24 cellular contexts compared by ENCODE assay signal in the genomic region with DNA sequence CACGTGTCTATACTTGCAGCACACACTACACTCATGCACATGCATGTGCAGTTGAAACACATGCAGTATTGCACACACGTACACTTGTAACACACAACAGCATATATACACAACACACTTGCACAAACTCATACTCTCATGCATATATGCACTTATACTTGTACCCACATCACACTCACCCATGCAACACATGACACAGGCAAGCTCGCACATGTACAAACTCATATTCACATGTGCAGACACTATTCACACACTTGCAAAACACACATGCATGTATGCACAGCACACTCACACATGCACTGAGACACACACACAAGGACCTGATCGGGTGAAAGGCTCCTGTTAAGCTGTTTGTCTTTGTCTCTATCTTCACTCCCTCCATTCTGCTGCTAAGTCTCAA.
"Had no signal": no experiment of that assay in that cellular context is flagged by ENCODE, and none has a peak within 500 bp of the region (broad histone marks: within the 10 kb centered on the region; RNA-seq: fewer than 3 reads in every experiment).

No MANE protein-coding gene starts in this region.

- H3K4me1 Mint-ChIP-seq: stimulated activated naive CD8-positive, alpha-beta T cell treated with anti-CD3 and anti-CD28 coated beads, Interleukin-15, amount 100 ng/mL, for 72 hours had no signal

- H3K9me3 ChIP-seq: esophagus squamous epithelium, gastroesophageal sphincter, mucosa of descending colon, prostate gland, spleen, testis, tibial nerve had no signal

- H3K9ac ChIP-seq: parathyroid adenoma had no signal

- H3K27me3 ChIP-seq: esophagus squamous epithelium, gastroesophageal sphincter, spleen, testis, tibial nerve had no signal

- H3K9me3 Mint-ChIP-seq: dendritic cell treated with granulocyte-macrophage colony-stimulating factor and Interleukin-4, amounts not matched to agents 40 ng/mL and 50 ng/mL, for 4 days; effector memory CD8-positive, alpha-beta T cell; natural killer cell treated with Interleukin-12 subunit alpha and Interleukin-12 subunit beta and Interleukin-15 and Interleukin-18, amount 100 ng/mL, for 72 hours; stimulated activated naive CD8-positive, alpha-beta T cell treated with anti-CD3 and anti-CD28 coated beads, Interleukin-15, amount 100 ng/mL, for 72 hours had no signal

- H3K27ac ChIP-seq: epithelial cell of prostate, esophagus squamous epithelium, gastroesophageal sphincter, parathyroid adenoma, prostate gland, testis, tibial nerve had no signal

- H3K27me3 Mint-ChIP-seq: dendritic cell treated with granulocyte-macrophage colony-stimulating factor and Interleukin-4, amounts not matched to agents 40 ng/mL and 50 ng/mL, for 4 days; effector memory CD8-positive, alpha-beta T cell; stimulated activated naive B cell treated with anti-CD40 and anti-IgM and Interleukin-4, amounts not matched to agents 10 μg/mL and 1 μg/mL and 100 μg/mL, for 72 hours; stimulated activated naive CD8-positive, alpha-beta T cell treated with anti-CD3 and anti-CD28 coated beads, Interleukin-15, amount 100 ng/mL, for 72 hours had no signal

- DNase-seq: effector memory CD8-positive, alpha-beta T cell; esophagus squamous epithelium; foreskin fibroblast; glutamatergic neuron; islet precursor cell; mammary epithelial cell; mucosa of descending colon; retina; spleen; stimulated activated CD4-positive, alpha-beta T cell treated with anti-CD3 and anti-CD28 coated beads, Interleukin-15, amount 100 ng/mL, for 24 hours; stimulated activated CD4-positive, alpha-beta T cell treated with anti-CD3 and anti-CD28 coated beads, Interleukin-1b, Interleukin-23, amount 100 ng/mL, for 48 hours; stimulated activated CD4-positive, alpha-beta T cell treated with anti-CD3 and anti-CD28 coated beads, Interleukin-4, amount 100 ng/mL, for 24 hours; stimulated activated naive B cell treated with anti-CD40 and anti-IgM and Interleukin-4, amounts not matched to agents 10 μg/mL and 1 μg/mL and 100 μg/mL, for 72 hours; stimulated activated naive CD8-positive, alpha-beta T cell treated with anti-CD3 and anti-CD28 coated beads, Interleukin-15, amount 100 ng/mL, for 72 hours; testis had no signal

- H3K4me3 Mint-ChIP-seq: dendritic cell treated with granulocyte-macrophage colony-stimulating factor and Interleukin-4, amounts not matched to agents 40 ng/mL and 50 ng/mL, for 4 days; effector memory CD8-positive, alpha-beta T cell; natural killer cell treated with Interleukin-12 subunit alpha and Interleukin-12 subunit beta and Interleukin-15 and Interleukin-18, amount 100 ng/mL, for 72 hours; stimulated activated naive B cell treated with anti-CD40 and anti-IgM and Interleukin-4, amounts not matched to agents 10 μg/mL and 1 μg/mL and 100 μg/mL, for 72 hours; stimulated activated naive CD8-positive, alpha-beta T cell treated with anti-CD3 and anti-CD28 coated beads, Interleukin-15, amount 100 ng/mL, for 72 hours had no signal

- H2AFZ ChIP-seq: parathyroid adenoma had no signal

- H3K36me3 ChIP-seq: prostate gland, spleen had no signal

- H3K27ac Mint-ChIP-seq: dendritic cell treated with granulocyte-macrophage colony-stimulating factor and Interleukin-4, amounts not matched to agents 40 ng/mL and 50 ng/mL, for 4 days; effector memory CD8-positive, alpha-beta T cell; natural killer cell treated with Interleukin-12 subunit alpha and Interleukin-12 subunit beta and Interleukin-15 and Interleukin-18, amount 100 ng/mL, for 72 hours; stimulated activated naive B cell treated with anti-CD40 and anti-IgM and Interleukin-4, amounts not matched to agents 10 μg/mL and 1 μg/mL and 100 μg/mL, for 72 hours had no signal

- ATAC-seq: effector memory CD8-positive, alpha-beta T cell; gastroesophageal sphincter; left lobe of liver; mucosa of descending colon; natural killer cell treated with Interleukin-12 subunit alpha and Interleukin-12 subunit beta and Interleukin-15 and Interleukin-18, amount 100 ng/mL, for 72 hours; sciatic nerve; stimulated activated naive B cell treated with anti-CD40 and anti-IgM and Interleukin-4, amounts not matched to agents 10 μg/mL and 1 μg/mL and 100 μg/mL, for 72 hours; stimulated activated naive CD8-positive, alpha-beta T cell treated with anti-CD3 and anti-CD28 coated beads, Interleukin-15, amount 100 ng/mL, for 72 hours had no signal

- H3K4me1 ChIP-seq: esophagus squamous epithelium, prostate gland had no signal

- H3K36me3 Mint-ChIP-seq: natural killer cell treated with Interleukin-12 subunit alpha and Interleukin-12 subunit beta and Interleukin-15 and Interleukin-18, amount 100 ng/mL, for 72 hours had no signal

- H3K4me3 ChIP-seq: esophagus squamous epithelium, gastroesophageal sphincter, mucosa of descending colon, prostate gland, testis, tibial nerve had no signal
